11 cellular contexts compared by ENCODE assay signal in the genomic region with DNA sequence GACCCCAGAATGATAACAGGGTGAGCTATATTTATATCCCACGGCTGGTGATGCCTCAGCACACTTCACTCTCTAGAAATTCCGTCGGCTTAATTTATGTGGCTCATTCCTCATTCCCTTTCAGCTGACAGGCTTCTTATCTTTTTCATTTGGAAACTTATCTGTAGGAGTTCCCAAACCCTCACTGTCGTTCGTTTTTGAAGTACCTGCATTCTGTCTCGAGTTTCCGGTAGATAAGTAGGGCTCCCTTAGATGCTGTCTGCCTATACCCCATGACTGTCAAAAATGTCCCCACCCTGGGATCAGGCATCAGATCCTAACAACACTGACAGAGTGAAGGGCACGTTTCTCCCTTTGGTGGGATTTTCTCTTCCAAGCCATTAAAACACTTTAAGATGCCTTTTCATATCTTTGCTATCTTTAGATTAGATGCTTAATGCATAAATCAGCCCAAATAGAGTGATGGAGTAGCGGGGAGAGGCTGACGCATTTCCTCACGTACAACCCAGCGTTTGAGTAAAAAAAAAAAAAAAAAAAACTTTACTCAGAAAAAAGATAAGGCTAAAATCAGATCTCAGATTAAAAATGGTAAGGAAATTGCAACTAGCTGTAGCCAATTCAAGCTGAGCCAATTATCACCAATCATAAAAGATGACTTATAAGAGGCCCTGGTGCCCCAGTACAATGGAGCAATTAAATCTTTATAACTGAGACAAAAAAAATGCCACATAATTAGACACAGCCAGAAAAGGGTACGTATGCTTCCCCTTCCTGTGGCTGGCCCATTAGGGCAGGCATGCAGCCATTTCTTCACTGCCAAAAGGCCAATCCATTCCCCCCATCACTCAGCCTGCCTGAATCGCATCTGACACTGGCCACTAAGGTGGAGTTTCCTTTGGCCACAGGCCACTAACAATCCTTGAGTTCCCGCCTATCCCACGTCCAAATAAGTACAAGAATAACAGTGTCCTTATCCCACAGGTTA. TPM values are rescaled to one million over a fixed set of nuclear protein-coding genes. Genes with fewer than 3 reads are reported as not detected.
DNase-seq lines count a peak whose midpoint lies in the region; ATAC-seq and TF ChIP-seq lines count a peak whose summit lies in the region.
"Had no signal": no experiment of that assay in that cellular context is flagged by ENCODE, and none has a peak within 500 bp of the region (broad histone marks: within the 10 kb centered on the region; RNA-seq: fewer than 3 reads in every experiment).

No MANE protein-coding gene starts in this region.

- peak overlapping the region; percentile 50 for H3K4me3 Mint-ChIP-seq in activated naive CD4-positive, alpha-beta T cell treated with anti-CD3 and anti-CD28 coated beads for 36 hours

- DNase-seq in activated naive CD4-positive, alpha-beta T cell treated with anti-CD3 and anti-CD28 coated beads for 36 hours = peak; percentile 24
- no peak for DNase-seq in activated naive CD4-positive, alpha-beta T cell (lab: John Stamatoyannopoulos, UW)
- DNase-seq in T-helper 2 cell (peak in 3 of 5 experiments; percentile 12 to 75 (median 26)), heart left ventricle (peak in 4 of 5 donors; percentile 32 to 46 (median 44)), upper lobe of left lung (no peak), NCI-H2196 (lab: John Stamatoyannopoulos, UW; ENCODE audit: unreplicated experiment) (no peak), cerebellar nuclear complex (lab: John Stamatoyannopoulos, UW) (no peak)
- DNase-seq: MM.1S, occipital lobe, SIG-M5 had no signal

- no peak for TF ChIP-seq EP300 in upper lobe of left lung (IDR thresholded peaks at IDR 0.05)

- H3K27ac ChIP-seq in heart left ventricle = peak overlapping the region in 10 of 12 donors; percentile 9 to 70 (median 54)
- peak overlapping the region in 3 of 4 donors; percentile 24 to 46 (median 28) for H3K27ac ChIP-seq in upper lobe of left lung

- intact Hi-C loops in activated naive CD4-positive, alpha-beta T cell treated with anti-CD3 and anti-CD28 coated beads for 36 hours (cut with micrococcal nuclease) = loop anchor here (1.0 kb wide), 2 partner anchors 9 to 13 kb away; no protein-coding TSS in a partner anchor
- intact Hi-C loops in heart left ventricle (cut with DNase I) = loop anchor here in 2 of 10 donors (5.0 kb wide), 2 partner anchors 44 to 96 kb away; a partner anchor contains a TSS

- H3K36me3 ChIP-seq in heart left ventricle = peaks cover 0 to 25% (median 6%) of the 10 kb centered on the region in 9 donors
- H3K36me3 ChIP-seq in upper lobe of left lung = peaks cover 0 to 12% (median 2%) of the 10 kb centered on the region in 4 donors

- H3K9me3 ChIP-seq in heart left ventricle (peaks cover 0 to 15% (median 4%) of the 10 kb centered on the region in 12 donors), upper lobe of left lung (peaks cover 0 to 8% (median 0%) of the 10 kb centered on the region in 4 donors)

- peaks cover 56% of the 10 kb centered on the region for H3K4me1 Mint-ChIP-seq in activated naive CD4-positive, alpha-beta T cell treated with anti-CD3 and anti-CD28 coated beads for 36 hours (ENCODE audit: low read depth)

- H3K4me1 ChIP-seq in heart left ventricle (peaks cover 0 to 66% (median 44%) of the 10 kb centered on the region in 12 donors), upper lobe of left lung (peaks cover 6 to 33% (median 15%) of the 10 kb centered on the region in 4 donors)

- H3K27me3 ChIP-seq in heart left ventricle = no peaks in the 10 kb centered on the region
- no peaks in the 10 kb centered on the region for H3K27me3 ChIP-seq in upper lobe of left lung

- TF ChIP-seq POLR2A in heart left ventricle (IDR thresholded peaks at IDR 0.05) (no peak), upper lobe of left lung (IDR thresholded peaks at IDR 0.05) (no peak)

- peaks cover 45% of the 10 kb centered on the region for H3K36me3 Mint-ChIP-seq in activated naive CD4-positive, alpha-beta T cell treated with anti-CD3 and anti-CD28 coated beads for 36 hours (ENCODE audit: low read depth)

- H3K27me3 Mint-ChIP-seq in activated naive CD4-positive, alpha-beta T cell treated with anti-CD3 and anti-CD28 coated beads for 36 hours (ENCODE audit: low read depth) = no peaks in the 10 kb centered on the region

- WGBS in heart left ventricle, 4 donors = 30 to 44% (median 37%) methylated on average over 16 of the region's 16 CpGs
- 35 to 43% methylated on average over 16 of the region's 16 CpGs for WGBS in upper lobe of left lung, 2 donors

- ATAC-seq in heart left ventricle (peak; percentile 58 to 76 (median 60)), upper lobe of left lung (ENCODE audit: low FRiP score in 2 of 2) (no peak), HG03025 (IDR thresholded peaks at IDR 0.05; ENCODE audit: low FRiP score, unreplicated experiment) (no peak)

- H3K9me3 Mint-ChIP-seq in activated naive CD4-positive, alpha-beta T cell treated with anti-CD3 and anti-CD28 coated beads for 36 hours = no peaks in the 10 kb centered on the region

- TF ChIP-seq CTCF in heart left ventricle (IDR thresholded peaks at IDR 0.05) (no peak), upper lobe of left lung (IDR thresholded peaks at IDR 0.05) (no peak)

- H3K27ac Mint-ChIP-seq in activated naive CD4-positive, alpha-beta T cell treated with anti-CD3 and anti-CD28 coated beads for 36 hours = peak overlapping the region; percentile 79

- CTCF ChIA-PET in activated naive CD4-positive, alpha-beta T cell treated with anti-CD3 and anti-CD28 coated beads for 36 hours (lab: Charles Lee) = interaction anchor here (0.6 kb wide), 1 partner anchor 9 kb away, joined by 3 read pairs; no protein-coding TSS in a partner anchor

- H3K4me3 ChIP-seq in heart left ventricle (no peak overlapping the region), upper lobe of left lung (no peak overlapping the region)

RNA-seq across cellular contexts. Expression of a gene that starts 45.1 kb away (rescaled TPM):
- 100 to 1,000 TPM in 1 of 2 experiments, 10 to 100 TPM in 1; 95.9 to 109 TPM for total RNA-seq in activated naive CD4-positive, alpha-beta T cell treated with anti-CD3 and anti-CD28 coated beads for 36 hours
- total RNA-seq in heart left ventricle = 10 to 100 TPM; 17.1 to 40.8 (median 26.4) TPM
- 10 to 100 TPM; 18.1 to 27.8 TPM for polyA plus RNA-seq in heart left ventricle
- 100 to 1,000 TPM in 2 of 6 donors, 10 to 100 TPM in 4; 62.1 to 121 (median 76.1) TPM for total RNA-seq in upper lobe of left lung

Comparison
In these comparisons a context has a peak if more than half of its experiments do, and no peak if none do; other contexts are left out.
1. DNase-seq: peak in activated naive CD4-positive, alpha-beta T cell treated with anti-CD3 and anti-CD28 coated beads for 36 hours (single experiment), T-helper 2 cell (3 of 5) and heart left ventricle (4 of 5); none in activated naive CD4-positive, alpha-beta T cell (0 of 4), upper lobe of left lung (0 of 2), NCI-H2196 (single experiment) and cerebellar nuclear complex (0 of 2).
2. ATAC-seq: peak in heart left ventricle (4 of 4); none in upper lobe of left lung (0 of 2) and HG03025 (single experiment).